8 cellular contexts compared by ENCODE assay signal in the genomic region with DNA sequence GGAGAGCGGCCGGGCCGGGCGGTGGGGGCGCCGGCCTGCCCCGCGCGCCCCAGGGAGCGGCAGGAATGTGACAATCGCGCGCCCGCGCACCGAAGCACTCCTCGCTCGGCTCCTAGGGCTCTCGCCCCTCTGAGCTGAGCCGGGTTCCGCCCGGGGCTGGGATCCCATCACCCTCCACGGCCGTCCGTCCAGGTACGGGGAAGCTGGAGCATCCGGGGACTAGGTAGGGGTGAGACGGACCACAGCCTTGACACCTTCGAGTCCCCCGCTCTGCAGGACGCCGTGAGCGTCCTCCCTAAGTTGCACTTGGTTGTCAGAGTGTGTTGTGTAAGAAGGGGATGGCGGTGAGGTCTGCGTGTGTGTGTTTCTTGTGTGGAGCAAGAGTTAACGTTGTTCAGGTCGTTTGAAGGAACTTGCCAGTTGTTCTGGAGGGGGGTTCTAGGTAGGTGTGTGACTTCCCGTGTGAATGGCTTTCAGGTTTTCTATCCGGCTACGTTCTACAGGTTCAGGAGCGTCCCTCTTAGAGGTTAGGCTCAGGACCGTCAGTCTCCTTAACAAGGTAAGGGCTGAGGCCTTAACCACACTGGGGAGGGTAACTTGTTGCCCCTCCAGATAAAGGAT. TPM values are rescaled to one million over a fixed set of nuclear protein-coding genes. Genes with fewer than 3 reads are reported as not detected.
DNase-seq lines count a peak whose midpoint lies in the region; ATAC-seq, FAIRE-seq and TF ChIP-seq lines count a peak whose summit lies in the region.

No MANE protein-coding gene starts in this region.

- TF ChIP-seq CTCF in WI38 (IDR thresholded peaks at IDR 0.05; ENCODE audit: low read depth, low read length), result no peak
- no peak for TF ChIP-seq CTCF in glutamatergic neuron (IDR thresholded peaks at IDR 0.05; ENCODE audit: partially characterized antibody, unreplicated experiment)
- no peak for TF ChIP-seq CTCF in psoas muscle (IDR thresholded peaks at IDR 0.05)

- H3K4me3 ChIP-seq in WI38 (ENCODE audit: low read depth, low read length) (peak overlapping the region; percentile 71), psoas muscle (peak overlapping the region; percentile 87), Karpas-422 (ENCODE audit: low read length) (no peak overlapping the region)

- H3K9me3 ChIP-seq in psoas muscle (peaks cover 19% of the 10 kb centered on the region), Karpas-422 (ENCODE audit: low read length) (peaks cover 17% of the 10 kb centered on the region)

- ATAC-seq in psoas muscle (peak in 3 of 4 donors; percentile 18 to 39 (median 36)), GM19395 (IDR thresholded peaks at IDR 0.05; ENCODE audit: unreplicated experiment) (no peak)

- peaks cover 10% of the 10 kb centered on the region for H3K36me3 Mint-ChIP-seq in glutamatergic neuron (ENCODE audit: unreplicated experiment)

- intact Hi-C loops in psoas muscle (cut with DNase I), result loop anchor here in 1 of 2 donors (2.0 to 5.0 kb wide), 2 partner anchors 41 to 72 kb away; no protein-coding TSS in a partner anchor

- no peak overlapping the region for H3K4me2 ChIP-seq in Karpas-422 (ENCODE audit: low read depth, low read length, poor library complexity, severe bottlenecking)

- peaks cover 14% of the 10 kb centered on the region for H3K4me1 ChIP-seq in psoas muscle
- no peaks in the 10 kb centered on the region for H3K4me1 ChIP-seq in Karpas-422 (ENCODE audit: low read length)

- H2AFZ ChIP-seq in Karpas-422 (ENCODE audit: low read length), result no peak overlapping the region

- no peaks in the 10 kb centered on the region for H3K79me2 ChIP-seq in Karpas-422 (ENCODE audit: low read length)

- H3K4me3 Mint-ChIP-seq in glutamatergic neuron (ENCODE audit: unreplicated experiment), result peak overlapping the region; percentile 83

- FAIRE-seq in GM19239 (lab: Jason Lieb, UNC), result no peak

- 12 to 15% (median 13%) methylated on average over 31 to 42 of the region's 42 CpGs for WGBS in psoas muscle, 3 donors

- no peaks in the 10 kb centered on the region for H3K36me3 ChIP-seq in psoas muscle (ENCODE audit: insufficient read depth in 1 of 2, low read depth in 1 of 2)
- H3K36me3 ChIP-seq in Karpas-422 (ENCODE audit: insufficient read depth, low read length), result no peaks in the 10 kb centered on the region

- H3K27ac ChIP-seq in psoas muscle (peak overlapping the region; percentile 92), Karpas-422 (ENCODE audit: low read length) (no peak overlapping the region)

- peaks cover 7% of the 10 kb centered on the region for H3K9me3 Mint-ChIP-seq in glutamatergic neuron (ENCODE audit: unreplicated experiment)

- H3K27ac Mint-ChIP-seq in glutamatergic neuron (ENCODE audit: unreplicated experiment), result no peak overlapping the region

- H3K27me3 Mint-ChIP-seq in glutamatergic neuron (ENCODE audit: unreplicated experiment), result peaks cover 9% of the 10 kb centered on the region

- no peak overlapping the region for H3K9ac ChIP-seq in Karpas-422 (ENCODE audit: low read length)

- no peaks in the 10 kb centered on the region for H3K4me1 Mint-ChIP-seq in glutamatergic neuron (ENCODE audit: low read depth, unreplicated experiment)

- DNase-seq in ELF-1 (ENCODE audit: low read depth, low spot score) (peak; percentile 61), glutamatergic neuron (no peak), psoas muscle (no peak), GM19239 (ENCODE audit: insufficient read length, low spot score) (no peak), HPDE6-E6E7 (ENCODE audit: extremely low spot score) (no peak), Karpas-422 (no peak)

- H4K20me1 ChIP-seq in Karpas-422 (ENCODE audit: insufficient read depth, low read depth, low read length), result no peaks in the 10 kb centered on the region

- no peaks in the 10 kb centered on the region for H3K9me2 ChIP-seq in Karpas-422 (replicated peaks; ENCODE audit: insufficient read depth, low read length)

- H3K27me3 ChIP-seq in psoas muscle (ENCODE audit: insufficient read depth in 3 of 3, low read length in 2 of 3) (no peaks in the 10 kb centered on the region), Karpas-422 (ENCODE audit: low read length) (0 out of 2 replicates have a peak, but pooled peaks cover 2% of the 10 kb centered on the region)

RNA-seq across cellular contexts. Expression of a gene that starts 0.4 kb away (rescaled TPM):
- 0.17 TPM for total RNA-seq in glutamatergic neuron (ENCODE audit: unreplicated experiment)
- total RNA-seq in psoas muscle, result 10 to 100 TPM; 15.9 to 39.8 (median 26.8) TPM
- 10 to 100 TPM; 10.4 to 14.3 (median 11.3) TPM for polyA plus RNA-seq in psoas muscle
- total RNA-seq in Karpas-422 (2014; rRNA removed; shearing (Covaris generic); ENCODE audit: low replicate concordance), result not detected in 2 replicates

RNA-seq across cellular contexts. Expression of a gene that starts 43.9 kb away (rescaled TPM):
- not detected for total RNA-seq in glutamatergic neuron (ENCODE audit: unreplicated experiment)
- under 1 TPM; 0.40 to 0.74 (median 0.56) TPM for total RNA-seq in psoas muscle
- under 1 TPM; 0.27 to 0.74 (median 0.30) TPM for polyA plus RNA-seq in psoas muscle
- not detected in 2 replicates for total RNA-seq in Karpas-422 (2014; rRNA removed; shearing (Covaris generic); ENCODE audit: low replicate concordance)

Comparison
In these comparisons a context has a peak if more than half of its experiments do, and no peak if none do; other contexts are left out.
1. RNA of a gene that starts 0.4 kb away (total RNA-seq): 15.9 to 39.8 TPM in psoas muscle; 0.17 TPM in glutamatergic neuron (single experiment) and not detected in Karpas-422; every median in the first group is over 10 times any median in the second.